Comparison of ENCODE assay signal across 10 cellular contexts in the genomic region with DNA sequence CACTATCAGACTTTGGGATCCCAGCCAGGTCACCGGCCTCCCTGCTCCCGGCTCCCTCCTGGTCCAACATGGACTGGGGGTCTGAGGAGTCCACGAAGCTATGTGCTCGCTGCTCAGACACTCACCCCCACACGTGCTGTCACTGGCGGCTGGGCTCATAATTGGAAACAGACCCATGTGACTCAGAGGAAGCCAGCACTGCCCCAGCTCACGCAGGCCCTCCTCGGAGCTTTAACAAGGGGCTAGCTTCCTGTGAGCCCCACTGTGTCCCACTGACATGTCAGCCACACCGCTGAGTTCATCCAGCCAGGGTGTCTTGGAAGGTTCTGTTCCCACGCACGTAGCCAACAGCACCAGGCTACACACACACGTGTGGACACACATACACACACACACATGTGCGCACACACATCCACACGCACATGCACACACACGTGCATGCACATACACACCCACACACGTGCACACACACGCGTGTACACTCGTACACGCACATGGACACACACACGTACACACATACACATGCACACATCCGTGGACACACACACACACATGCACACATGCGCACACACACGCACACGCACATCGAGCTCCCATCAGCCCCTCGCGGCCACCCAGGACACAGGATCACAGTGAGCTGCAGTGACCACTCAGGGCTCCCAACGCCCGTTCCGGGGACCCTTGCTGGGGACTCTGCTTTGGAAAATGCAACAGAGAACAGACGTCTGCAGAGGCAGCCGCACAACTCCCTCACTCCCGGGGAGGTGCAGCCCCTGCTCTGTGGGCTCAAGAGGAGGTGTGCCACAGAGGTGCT. TPM values are rescaled to one million over a fixed set of nuclear protein-coding genes. Genes with fewer than 3 reads are reported as not detected.
DNase-seq lines count a peak whose midpoint lies in the region; ATAC-seq and TF ChIP-seq lines count a peak whose summit lies in the region.
"Had no signal": no experiment of that assay in that cellular context is flagged by ENCODE, and none has a peak within 500 bp of the region (broad histone marks: within the 10 kb centered on the region; RNA-seq: fewer than 3 reads in every experiment).

No MANE protein-coding gene starts in this region.

- intact Hi-C loops in sigmoid colon (cut with DNase I): no loop called here

- H3K9me3 ChIP-seq in DND-41 (ENCODE audit: insufficient read depth, low read length, severe bottlenecking): no peaks in the 10 kb centered on the region
- H3K9me3 ChIP-seq in SK-N-MC (ENCODE audit: low read depth, low read length): no peaks in the 10 kb centered on the region
- H3K9me3 ChIP-seq in sigmoid colon: no peaks in the 10 kb centered on the region

- no peak overlapping the region for H2AFZ ChIP-seq in DND-41 (ENCODE audit: low read depth, low read length)

- H3K27me3 ChIP-seq in DND-41 (ENCODE audit: insufficient read depth, low read length, poor library complexity): no peaks in the 10 kb centered on the region
- no peaks in the 10 kb centered on the region for H3K27me3 ChIP-seq in sigmoid colon

- DNase-seq in DND-41: peak; percentile 2
- DNase-seq in SK-N-MC (ENCODE audit: low read depth, low spot score): peak; percentile 1
- DNase-seq in fibroblast of the aortic adventitia (ENCODE audit: low read depth): peak; percentile 86
- peak; percentile 70 for DNase-seq in sigmoid colon
- DNase-seq in putamen (ENCODE audit: low spot score): no peak
- no peak for DNase-seq in NCI-H1092 treated with DMSO at 0.1 percent for 48 hours (lab: John Stamatoyannopoulos, UW)
- DNase-seq: cerebellar nuclear complex, small intestine had no signal

- no peak for TF ChIP-seq EP300 in sigmoid colon (IDR thresholded peaks at IDR 0.05)

- no peaks in the 10 kb centered on the region for H4K20me1 ChIP-seq in DND-41 (ENCODE audit: insufficient read depth, low read length)

- no peak overlapping the region for H3K27ac ChIP-seq in DND-41 (ENCODE audit: low read length)
- no peak overlapping the region for H3K27ac ChIP-seq in SK-N-MC
- peak overlapping the region in 2 of 4 donors; percentile 41 to 59 for H3K27ac ChIP-seq in sigmoid colon

- H3K4me1 ChIP-seq in DND-41 (ENCODE audit: insufficient read depth, low read length): no peaks in the 10 kb centered on the region
- H3K4me1 ChIP-seq in sigmoid colon: peaks cover 0 to 48% (median 37%) of the 10 kb centered on the region in 4 donors

- no peak for TF ChIP-seq POLR2A in sigmoid colon (IDR thresholded peaks at IDR 0.05)

- no peaks in the 10 kb centered on the region for H3K36me3 ChIP-seq in DND-41 (ENCODE audit: insufficient read depth, low read length)
- H3K36me3 ChIP-seq in SK-N-MC (ENCODE audit: insufficient read depth, low read length): no peaks in the 10 kb centered on the region
- H3K36me3 ChIP-seq in sigmoid colon: no peaks in the 10 kb centered on the region

- H3K9ac ChIP-seq in DND-41 (ENCODE audit: low read depth, low read length) (no peak overlapping the region), SK-N-MC (ENCODE audit: insufficient read length) (no peak overlapping the region)

- no peaks in the 10 kb centered on the region for H3K79me2 ChIP-seq in DND-41 (ENCODE audit: insufficient read depth, low read length)

- ATAC-seq in DND-41 (ENCODE audit: insufficient read depth, low read depth) (no peak), GM18858 (IDR thresholded peaks at IDR 0.05; ENCODE audit: unreplicated experiment) (no peak), GM19351 (IDR thresholded peaks at IDR 0.05; ENCODE audit: unreplicated experiment) (no peak)

- 78 to 81% methylated on average over 34 of the region's 34 CpGs for WGBS in sigmoid colon, 2 donors

- H3K4me2 ChIP-seq in DND-41 (ENCODE audit: insufficient read depth, low read length): no peak overlapping the region

- TF ChIP-seq CTCF in DND-41 (IDR thresholded peaks at IDR 0.05; ENCODE audit: borderline replicate concordance, extremely low read depth, low read length, poor library complexity, severe bottlenecking): no peak
- TF ChIP-seq CTCF in fibroblast of the aortic adventitia (IDR thresholded peaks at IDR 0.05; ENCODE audit: insufficient read depth, low read length): no peak
- no peak for TF ChIP-seq CTCF in sigmoid colon (IDR thresholded peaks at IDR 0.05)

- no peak overlapping the region for H3K4me3 ChIP-seq in DND-41 (ENCODE audit: low read depth in 1 of 2, low read length in 2 of 2)
- no peak overlapping the region for H3K4me3 ChIP-seq in SK-N-MC
- H3K4me3 ChIP-seq in fibroblast of the aortic adventitia (ENCODE audit: low read depth, low read length): no peak overlapping the region
- no peak overlapping the region for H3K4me3 ChIP-seq in sigmoid colon

RNA-seq across cellular contexts. Expression of a gene that starts 18.3 kb away (rescaled TPM):
- 1,068 and 5,275 TPM in 2 replicates for total RNA-seq in fibroblast of the aortic adventitia (ENCODE audit: low replicate concordance)
- 1,000 to 10,000 TPM in 2 of 4 donors, 100 to 1,000 TPM in 2; 570 to 1,745 (median 1,082) TPM for total RNA-seq in sigmoid colon
- polyA plus RNA-seq in sigmoid colon: 100 to 1,000 TPM in 1 of 3 donors, 10 to 100 TPM in 2; 14.3 to 233 (median 37.8) TPM

Comparison
In these comparisons a context has a peak if more than half of its experiments do, and no peak if none do; other contexts are left out.
1. DNase-seq: peak in DND-41 (single experiment), SK-N-MC (single experiment), fibroblast of the aortic adventitia (single experiment) and sigmoid colon (single experiment); none in putamen (single experiment) and NCI-H1092 treated with DMSO at 0.1 percent for 48 hours (single experiment).